In the genomic region with DNA sequence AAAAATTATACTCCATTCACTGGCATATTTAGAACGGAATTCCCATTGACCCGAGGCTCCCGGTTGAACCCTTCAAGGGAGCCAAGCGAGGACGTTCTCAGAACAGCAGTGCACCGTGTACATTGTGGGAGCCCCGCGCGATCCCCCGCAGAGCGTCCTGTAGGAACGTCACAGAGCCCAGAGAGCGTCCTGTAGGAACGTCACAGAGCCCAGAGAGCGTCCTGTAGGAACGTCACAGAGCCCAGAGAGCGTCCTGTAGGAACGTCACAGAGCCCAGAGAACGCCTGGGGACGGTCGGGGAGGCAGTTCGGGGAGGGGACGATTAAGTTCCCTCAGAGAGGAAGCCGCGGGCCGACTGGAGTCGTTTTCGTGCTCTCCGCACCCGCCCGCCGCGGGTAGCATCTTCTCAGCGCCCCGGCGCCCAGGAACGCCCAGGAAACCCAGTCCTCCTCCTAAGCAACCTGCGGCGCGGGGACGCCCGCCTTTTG, we compare ENCODE assay signal across 1 cellular context.
TF ChIP-seq lines count a peak whose summit lies in the region.

No MANE protein-coding gene starts in this region.

TF ChIP-seq in K562, 482 proteins besides CTCF, POLR2A, EP300 and RAD21 (continued from another document and continues in another):
- TF ChIP-seq, protein P1, sequence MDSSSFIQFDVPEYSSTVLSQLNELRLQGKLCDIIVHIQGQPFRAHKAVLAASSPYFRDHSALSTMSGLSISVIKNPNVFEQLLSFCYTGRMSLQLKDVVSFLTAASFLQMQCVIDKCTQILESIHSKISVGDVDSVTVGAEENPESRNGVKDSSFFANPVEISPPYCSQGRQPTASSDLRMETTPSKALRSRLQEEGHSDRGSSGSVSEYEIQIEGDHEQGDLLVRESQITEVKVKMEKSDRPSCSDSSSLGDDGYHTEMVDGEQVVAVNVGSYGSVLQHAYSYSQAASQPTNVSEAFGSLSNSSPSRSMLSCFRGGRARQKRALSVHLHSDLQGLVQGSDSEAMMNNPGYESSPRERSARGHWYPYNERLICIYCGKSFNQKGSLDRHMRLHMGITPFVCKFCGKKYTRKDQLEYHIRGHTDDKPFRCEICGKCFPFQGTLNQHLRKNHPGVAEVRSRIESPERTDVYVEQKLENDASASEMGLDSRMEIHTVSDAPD (CRISPR knock-in tag; IDR thresholded peaks at IDR 0.05), result no peak
- no peak for TF ChIP-seq RB1 (IDR thresholded peaks at IDR 0.05; ENCODE audit: low read depth)
- TF ChIP-seq, protein P2, sequence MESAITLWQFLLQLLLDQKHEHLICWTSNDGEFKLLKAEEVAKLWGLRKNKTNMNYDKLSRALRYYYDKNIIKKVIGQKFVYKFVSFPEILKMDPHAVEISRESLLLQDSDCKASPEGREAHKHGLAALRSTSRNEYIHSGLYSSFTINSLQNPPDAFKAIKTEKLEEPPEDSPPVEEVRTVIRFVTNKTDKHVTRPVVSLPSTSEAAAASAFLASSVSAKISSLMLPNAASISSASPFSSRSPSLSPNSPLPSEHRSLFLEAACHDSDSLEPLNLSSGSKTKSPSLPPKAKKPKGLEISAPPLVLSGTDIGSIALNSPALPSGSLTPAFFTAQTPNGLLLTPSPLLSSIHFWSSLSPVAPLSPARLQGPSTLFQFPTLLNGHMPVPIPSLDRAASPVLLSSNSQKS (CRISPR knock-in tag; IDR thresholded peaks at IDR 0.05), result no peak
- peak; percentile 96 for TF ChIP-seq CREM (IDR thresholded peaks at IDR 0.05; ENCODE audit: low read depth)
- TF ChIP-seq, protein P3, sequence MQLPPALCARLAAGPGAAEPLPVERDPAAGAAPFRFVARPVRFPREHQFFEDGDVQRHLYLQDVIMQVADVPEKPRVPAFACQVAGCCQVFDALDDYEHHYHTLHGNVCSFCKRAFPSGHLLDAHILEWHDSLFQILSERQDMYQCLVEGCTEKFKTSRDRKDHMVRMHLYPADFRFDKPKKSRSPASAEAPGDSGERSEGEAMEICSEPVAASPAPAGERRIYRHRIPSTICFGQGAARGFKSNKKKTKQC (CRISPR knock-in tag; IDR thresholded peaks at IDR 0.05), result no peak
- TF ChIP-seq NR2C2 (CRISPR knock-in tag; IDR thresholded peaks at IDR 0.05), result no peak
- no peak for TF ChIP-seq NR2C2 (tag; IDR thresholded peaks at IDR 0.05)
- no peak for TF ChIP-seq SMARCA4 (IDR thresholded peaks at IDR 0.05)
- TF ChIP-seq, protein P4, sequence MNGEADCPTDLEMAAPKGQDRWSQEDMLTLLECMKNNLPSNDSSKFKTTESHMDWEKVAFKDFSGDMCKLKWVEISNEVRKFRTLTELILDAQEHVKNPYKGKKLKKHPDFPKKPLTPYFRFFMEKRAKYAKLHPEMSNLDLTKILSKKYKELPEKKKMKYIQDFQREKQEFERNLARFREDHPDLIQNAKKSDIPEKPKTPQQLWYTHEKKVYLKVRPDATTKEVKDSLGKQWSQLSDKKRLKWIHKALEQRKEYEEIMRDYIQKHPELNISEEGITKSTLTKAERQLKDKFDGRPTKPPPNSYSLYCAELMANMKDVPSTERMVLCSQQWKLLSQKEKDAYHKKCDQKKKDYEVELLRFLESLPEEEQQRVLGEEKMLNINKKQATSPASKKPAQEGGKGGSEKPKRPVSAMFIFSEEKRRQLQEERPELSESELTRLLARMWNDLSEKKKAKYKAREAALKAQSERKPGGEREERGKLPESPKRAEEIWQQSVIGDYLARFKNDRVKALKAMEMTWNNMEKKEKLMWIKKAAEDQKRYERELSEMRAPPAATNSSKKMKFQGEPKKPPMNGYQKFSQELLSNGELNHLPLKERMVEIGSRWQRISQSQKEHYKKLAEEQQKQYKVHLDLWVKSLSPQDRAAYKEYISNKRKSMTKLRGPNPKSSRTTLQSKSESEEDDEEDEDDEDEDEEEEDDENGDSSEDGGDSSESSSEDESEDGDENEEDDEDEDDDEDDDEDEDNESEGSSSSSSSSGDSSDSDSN (IDR thresholded peaks at IDR 0.05; ENCODE audit: borderline replicate concordance in 1 of 2, low read depth in 2 of 2, low read length in 2 of 2), result peak in 1 of 2 experiments; percentile 27; a peak in 1 of 4 replicates
- peak; percentile 65 for TF ChIP-seq CXXC5 (CRISPR knock-in tag; IDR thresholded peaks at IDR 0.05)
- TF ChIP-seq SIX5 (IDR thresholded peaks at IDR 0.05; ENCODE audit: borderline replicate concordance in 1 of 2, insufficient read depth in 1 of 2, low read depth in 1 of 2, low read length in 2 of 2), result no peak
- TF ChIP-seq, protein P5, sequence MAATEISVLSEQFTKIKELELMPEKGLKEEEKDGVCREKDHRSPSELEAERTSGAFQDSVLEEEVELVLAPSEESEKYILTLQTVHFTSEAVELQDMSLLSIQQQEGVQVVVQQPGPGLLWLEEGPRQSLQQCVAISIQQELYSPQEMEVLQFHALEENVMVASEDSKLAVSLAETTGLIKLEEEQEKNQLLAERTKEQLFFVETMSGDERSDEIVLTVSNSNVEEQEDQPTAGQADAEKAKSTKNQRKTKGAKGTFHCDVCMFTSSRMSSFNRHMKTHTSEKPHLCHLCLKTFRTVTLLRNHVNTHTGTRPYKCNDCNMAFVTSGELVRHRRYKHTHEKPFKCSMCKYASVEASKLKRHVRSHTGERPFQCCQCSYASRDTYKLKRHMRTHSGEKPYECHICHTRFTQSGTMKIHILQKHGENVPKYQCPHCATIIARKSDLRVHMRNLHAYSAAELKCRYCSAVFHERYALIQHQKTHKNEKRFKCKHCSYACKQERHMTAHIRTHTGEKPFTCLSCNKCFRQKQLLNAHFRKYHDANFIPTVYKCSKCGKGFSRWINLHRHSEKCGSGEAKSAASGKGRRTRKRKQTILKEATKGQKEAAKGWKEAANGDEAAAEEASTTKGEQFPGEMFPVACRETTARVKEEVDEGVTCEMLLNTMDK (IDR thresholded peaks at IDR 0.05; ENCODE audit: borderline replicate concordance, insufficient read depth, low read depth, low read length, poor library complexity, severe bottlenecking), result no peak
- TF ChIP-seq NCOA1 (IDR thresholded peaks at IDR 0.05; ENCODE audit: low read depth), result peak; percentile 97
- peak; percentile 57; the same call in 1 of the 2 replicates for TF ChIP-seq RBFOX2 (IDR thresholded peaks at IDR 0.05; ENCODE audit: low read depth, low read length)
- TF ChIP-seq ZBTB1 (CRISPR knock-in tag; IDR thresholded peaks at IDR 0.05; ENCODE audit: borderline replicate concordance, low read depth), result no peak
- no peak for TF ChIP-seq PHB (CRISPR knock-in tag; IDR thresholded peaks at IDR 0.05)
- TF ChIP-seq CSDE1 (IDR thresholded peaks at IDR 0.05), result 0 out of 4 replicates have a peak, but pooled peaks of 1 of the 2 experiments have one; percentile 20
- TF ChIP-seq ZNF589 (CRISPR knock-in tag; IDR thresholded peaks at IDR 0.05; ENCODE audit: low read depth), result no peak
- TF ChIP-seq, protein P6, sequence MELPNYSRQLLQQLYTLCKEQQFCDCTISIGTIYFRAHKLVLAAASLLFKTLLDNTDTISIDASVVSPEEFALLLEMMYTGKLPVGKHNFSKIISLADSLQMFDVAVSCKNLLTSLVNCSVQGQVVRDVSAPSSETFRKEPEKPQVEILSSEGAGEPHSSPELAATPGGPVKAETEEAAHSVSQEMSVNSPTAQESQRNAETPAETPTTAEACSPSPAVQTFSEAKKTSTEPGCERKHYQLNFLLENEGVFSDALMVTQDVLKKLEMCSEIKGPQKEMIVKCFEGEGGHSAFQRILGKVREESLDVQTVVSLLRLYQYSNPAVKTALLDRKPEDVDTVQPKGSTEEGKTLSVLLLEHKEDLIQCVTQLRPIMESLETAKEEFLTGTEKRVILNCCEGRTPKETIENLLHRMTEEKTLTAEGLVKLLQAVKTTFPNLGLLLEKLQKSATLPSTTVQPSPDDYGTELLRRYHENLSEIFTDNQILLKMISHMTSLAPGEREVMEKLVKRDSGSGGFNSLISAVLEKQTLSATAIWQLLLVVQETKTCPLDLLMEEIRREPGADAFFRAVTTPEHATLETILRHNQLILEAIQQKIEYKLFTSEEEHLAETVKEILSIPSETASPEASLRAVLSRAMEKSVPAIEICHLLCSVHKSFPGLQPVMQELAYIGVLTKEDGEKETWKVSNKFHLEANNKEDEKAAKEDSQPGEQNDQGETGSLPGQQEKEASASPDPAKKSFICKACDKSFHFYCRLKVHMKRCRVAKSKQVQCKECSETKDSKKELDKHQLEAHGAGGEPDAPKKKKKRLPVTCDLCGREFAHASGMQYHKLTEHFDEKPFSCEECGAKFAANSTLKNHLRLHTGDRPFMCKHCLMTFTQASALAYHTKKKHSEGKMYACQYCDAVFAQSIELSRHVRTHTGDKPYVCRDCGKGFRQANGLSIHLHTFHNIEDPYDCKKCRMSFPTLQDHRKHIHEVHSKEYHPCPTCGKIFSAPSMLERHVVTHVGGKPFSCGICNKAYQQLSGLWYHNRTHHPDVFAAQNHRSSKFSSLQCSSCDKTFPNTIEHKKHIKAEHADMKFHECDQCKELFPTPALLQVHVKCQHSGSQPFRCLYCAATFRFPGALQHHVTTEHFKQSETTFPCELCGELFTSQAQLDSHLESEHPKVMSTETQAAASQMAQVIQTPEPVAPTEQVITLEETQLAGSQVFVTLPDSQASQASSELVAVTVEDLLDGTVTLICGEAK (IDR thresholded peaks at IDR 0.05), result 0 out of 2 replicates have a peak, but pooled peaks have one; percentile 43
- TF ChIP-seq, protein P6 (CRISPR knock-in tag; IDR thresholded peaks at IDR 0.05), result no peak
- TF ChIP-seq ELF4 (CRISPR knock-in tag; IDR thresholded peaks at IDR 0.05), result no peak
- no peak for TF ChIP-seq HDAC8 (tag; IDR thresholded peaks at IDR 0.05)
- 0 out of 4 replicates have a peak, but pooled peaks of 1 of the 2 experiments have one; percentile 50 for TF ChIP-seq TEAD1 (CRISPR knock-in tag; IDR thresholded peaks at IDR 0.05)
- no peak for TF ChIP-seq CBX2 (IDR thresholded peaks at IDR 0.05; ENCODE audit: insufficient read depth, low read length, poor library complexity, severe bottlenecking)
- no peak for TF ChIP-seq HCFC1 (IDR thresholded peaks at IDR 0.05; ENCODE audit: low read depth, low read length)
- TF ChIP-seq NCOA6 (IDR thresholded peaks at IDR 0.05), result no peak
- no peak for TF ChIP-seq DNMT1 (IDR thresholded peaks at IDR 0.05)
- TF ChIP-seq, protein P7, sequence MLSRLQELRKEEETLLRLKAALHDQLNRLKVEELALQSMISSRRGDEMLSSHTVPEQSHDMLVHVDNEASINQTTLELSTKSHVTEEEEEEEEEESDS (CRISPR knock-in tag; IDR thresholded peaks at IDR 0.05), result no peak
- TF ChIP-seq, protein P8, sequence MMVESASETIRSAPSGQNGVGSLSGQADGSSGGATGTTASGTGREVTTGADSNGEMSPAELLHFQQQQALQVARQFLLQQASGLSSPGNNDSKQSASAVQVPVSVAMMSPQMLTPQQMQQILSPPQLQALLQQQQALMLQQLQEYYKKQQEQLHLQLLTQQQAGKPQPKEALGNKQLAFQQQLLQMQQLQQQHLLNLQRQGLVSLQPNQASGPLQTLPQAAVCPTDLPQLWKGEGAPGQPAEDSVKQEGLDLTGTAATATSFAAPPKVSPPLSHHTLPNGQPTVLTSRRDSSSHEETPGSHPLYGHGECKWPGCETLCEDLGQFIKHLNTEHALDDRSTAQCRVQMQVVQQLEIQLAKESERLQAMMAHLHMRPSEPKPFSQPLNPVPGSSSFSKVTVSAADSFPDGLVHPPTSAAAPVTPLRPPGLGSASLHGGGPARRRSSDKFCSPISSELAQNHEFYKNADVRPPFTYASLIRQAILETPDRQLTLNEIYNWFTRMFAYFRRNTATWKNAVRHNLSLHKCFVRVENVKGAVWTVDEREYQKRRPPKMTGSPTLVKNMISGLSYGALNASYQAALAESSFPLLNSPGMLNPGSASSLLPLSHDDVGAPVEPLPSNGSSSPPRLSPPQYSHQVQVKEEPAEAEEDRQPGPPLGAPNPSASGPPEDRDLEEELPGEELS (CRISPR knock-in tag; IDR thresholded peaks at IDR 0.05; ENCODE audit: borderline replicate concordance), result no peak
- peak; percentile 10; the same call in 1 of the 2 replicates for TF ChIP-seq XRCC5 (IDR thresholded peaks at IDR 0.05; ENCODE audit: low read depth, low read length)
- 0 out of 2 replicates have a peak, but pooled peaks have one; percentile 30 for TF ChIP-seq SIN3B (IDR thresholded peaks at IDR 0.05; ENCODE audit: low read depth)
- TF ChIP-seq, protein P9, sequence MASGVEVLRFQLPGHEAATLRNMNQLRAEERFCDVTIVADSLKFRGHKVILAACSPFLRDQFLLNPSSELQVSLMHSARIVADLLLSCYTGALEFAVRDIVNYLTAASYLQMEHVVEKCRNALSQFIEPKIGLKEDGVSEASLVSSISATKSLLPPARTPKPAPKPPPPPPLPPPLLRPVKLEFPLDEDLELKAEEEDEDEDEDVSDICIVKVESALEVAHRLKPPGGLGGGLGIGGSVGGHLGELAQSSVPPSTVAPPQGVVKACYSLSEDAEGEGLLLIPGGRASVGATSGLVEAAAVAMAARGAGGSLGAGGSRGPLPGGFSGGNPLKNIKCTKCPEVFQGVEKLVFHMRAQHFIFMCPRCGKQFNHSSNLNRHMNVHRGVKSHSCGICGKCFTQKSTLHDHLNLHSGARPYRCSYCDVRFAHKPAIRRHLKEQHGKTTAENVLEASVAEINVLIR (CRISPR knock-in tag; IDR thresholded peaks at IDR 0.05), result peak; percentile 56
- TF ChIP-seq ZNF12 (CRISPR knock-in tag; IDR thresholded peaks at IDR 0.05), result 0 out of 2 replicates have a peak, but pooled peaks have one; percentile 25
- no peak for TF ChIP-seq RBM15 (IDR thresholded peaks at IDR 0.05; ENCODE audit: insufficient read depth, low read length)
- TF ChIP-seq IRF2 (CRISPR knock-in tag; IDR thresholded peaks at IDR 0.05), result no peak
- no peak for TF ChIP-seq BHLHE40 (IDR thresholded peaks at IDR 0.05; ENCODE audit: low read length)
- no peak for TF ChIP-seq CBFB (CRISPR knock-in tag; IDR thresholded peaks at IDR 0.05)
- no peak for TF ChIP-seq NCOR1 (IDR thresholded peaks at IDR 0.05)
- TF ChIP-seq FOSL1 (tag; conservative IDR thresholded peaks at IDR 0.05), result 0 out of 2 replicates have a peak, but pooled peaks have one; percentile 9
- TF ChIP-seq LCOR (CRISPR knock-in tag; IDR thresholded peaks at IDR 0.05), result peak; percentile 74
- no peak for TF ChIP-seq ZNF239 (CRISPR knock-in tag; IDR thresholded peaks at IDR 0.05)
